In genomic region chr13:96979861-96980260, GRCh38 we compare ENCODE assay signal across 3 cellular contexts. TPM values are rescaled to one million over a fixed set of nuclear protein-coding genes. Genes with fewer than 3 reads are reported as not detected.
"Had no signal": no experiment of that assay in that cellular context is flagged by ENCODE, and none has a peak within 500 bp of the region (broad histone marks: within the 10 kb centered on the region; RNA-seq: fewer than 3 reads in every experiment).

No MANE protein-coding gene starts in this region.

RNA-seq across cellular contexts. Expression of gene OXGR1, which starts 14.4 kb away (rescaled TPM):
- total RNA-seq: GM23248, H9, HFFc6 had no signal
- polyA plus RNA-seq: GM23248 had no signal
